ENCODE assay signal across 24 cellular contexts in the genomic region with DNA sequence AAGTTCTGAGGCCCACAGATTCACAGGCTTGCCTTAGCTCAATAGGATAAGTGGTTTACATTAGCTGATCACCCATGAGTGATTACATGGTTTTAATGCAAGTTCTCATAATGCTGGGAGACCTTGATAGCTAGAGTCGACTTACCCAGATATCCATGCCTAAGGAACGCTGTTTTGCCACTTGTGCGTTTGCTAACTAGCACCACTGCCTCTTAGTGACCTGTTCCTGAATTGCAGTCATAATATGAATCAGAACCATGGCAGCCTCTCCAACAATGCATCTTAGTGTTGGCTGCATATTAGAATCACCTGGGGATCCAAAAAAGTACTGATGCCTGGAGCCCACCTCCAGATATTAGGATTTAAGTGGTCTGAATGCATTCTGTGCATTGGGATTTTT.
DNase-seq lines count a peak whose midpoint lies in the region; ATAC-seq and TF ChIP-seq lines count a peak whose summit lies in the region.
"Had no signal": no experiment of that assay in that cellular context is flagged by ENCODE, and none has a peak within 500 bp of the region (broad histone marks: within the 10 kb centered on the region; RNA-seq: fewer than 3 reads in every experiment).

No MANE protein-coding gene starts in this region.

- WGBS in H9 (ENCODE audit: extremely low coverage, insufficient read length, low lambda C conversion rate) = no CpG with 5 or more reads among the region's 3 CpGs

- H2AFZ ChIP-seq in H9 (ENCODE audit: low read length) (no peak overlapping the region), OCI-LY7 (ENCODE audit: low read length) (no peak overlapping the region)

- H3K4me1 ChIP-seq in H9 (ENCODE audit: insufficient read depth, low read length) = no peaks in the 10 kb centered on the region
- no peaks in the 10 kb centered on the region for H3K4me1 ChIP-seq in OCI-LY7 (ENCODE audit: insufficient read depth, low read length, poor library complexity, severe bottlenecking)
- no peaks in the 10 kb centered on the region for H3K4me1 ChIP-seq in foreskin keratinocyte
- H3K4me1 ChIP-seq: testis had no signal

- H3T11ph ChIP-seq in H9 (ENCODE audit: low read length) = no peak overlapping the region

- CTCF ChIA-PET in OCI-LY7 (lab: Charles Lee; ENCODE audit: unreplicated experiment) = no interaction called here

- no peak overlapping the region for H4K91ac ChIP-seq in H9 (ENCODE audit: insufficient read length, low read depth, low read length)

- H3K9me2 ChIP-seq in OCI-LY7 (ENCODE audit: insufficient read depth, low read length) = no peaks in the 10 kb centered on the region

- ATAC-seq in foreskin keratinocyte (no peak), HG02610 (IDR thresholded peaks at IDR 0.05; ENCODE audit: unreplicated experiment) (no peak), GM18873 (IDR thresholded peaks at IDR 0.05; ENCODE audit: low FRiP score, unreplicated experiment) (no peak)
- ATAC-seq: left ventricle myocardium superior; stimulated activated naive B cell treated with anti-CD40 and anti-IgM and Interleukin-4, amounts not matched to agents 10 μg/mL and 1 μg/mL and 100 μg/mL, for 72 hours had no signal

- no peak overlapping the region for H4K5ac ChIP-seq in H9 (ENCODE audit: insufficient read length, low read depth, low read length)

- no peak overlapping the region for H2BK120ac ChIP-seq in H9 (ENCODE audit: low read depth, low read length, poor library complexity, severe bottlenecking)

- H3K18ac ChIP-seq in H9 (ENCODE audit: insufficient read length, low read depth, low read length) = no peak overlapping the region

- no peaks in the 10 kb centered on the region for H3K36me3 ChIP-seq in OCI-LY7 (ENCODE audit: insufficient read depth, low read length)

- H2BK12ac ChIP-seq in H9 (ENCODE audit: insufficient read length, low read depth, low read length) = no peak overlapping the region

- H3K36me3 Mint-ChIP-seq in H9 (ENCODE audit: insufficient read depth in 1 of 3, low read depth in 3 of 3) = no peaks in the 10 kb centered on the region
- H3K36me3 Mint-ChIP-seq: CD4-positive, alpha-beta memory T cell; stimulated activated naive B cell treated with anti-CD40 and anti-IgM and Interleukin-4, amounts not matched to agents 10 μg/mL and 1 μg/mL and 100 μg/mL, for 72 hours had no signal

- no peak overlapping the region for H3K4me3 Mint-ChIP-seq in H9
- H3K4me3 Mint-ChIP-seq: CD4-positive, alpha-beta memory T cell; central memory CD8-positive, alpha-beta T cell; nephron progenitor cell; stimulated activated naive B cell treated with anti-CD40 and anti-IgM and Interleukin-4, amounts not matched to agents 10 μg/mL and 1 μg/mL and 100 μg/mL, for 72 hours had no signal

- no peaks in the 10 kb centered on the region for H3K4me1 Mint-ChIP-seq in H9
- H3K4me1 Mint-ChIP-seq: CD4-positive, alpha-beta memory T cell; central memory CD8-positive, alpha-beta T cell; nephron progenitor cell; stimulated activated naive B cell treated with anti-CD40 and anti-IgM and Interleukin-4, amounts not matched to agents 10 μg/mL and 1 μg/mL and 100 μg/mL, for 72 hours had no signal

- H3K9me3 ChIP-seq in H9 (ENCODE audit: control insufficient read depth, low read depth, low read length) = no peaks in the 10 kb centered on the region
- no peaks in the 10 kb centered on the region for H3K9me3 ChIP-seq in OCI-LY7 (ENCODE audit: low read length)
- H3K9me3 ChIP-seq: testis had no signal

- BruUV-seq in OCI-LY7 (replicated peaks; lab: Mats Ljungman, UMichigan) = no TSS peak

- no peak overlapping the region for H2BK5ac ChIP-seq in H9 (ENCODE audit: insufficient read length, low read length)

- no peaks in the 10 kb centered on the region for H3K23me2 ChIP-seq in H9 (ENCODE audit: insufficient read length, low read depth, low read length, poor library complexity, severe bottlenecking)

- H3K79me2 ChIP-seq in H9 (ENCODE audit: insufficient read depth, low read length) (no peaks in the 10 kb centered on the region), OCI-LY7 (ENCODE audit: insufficient read depth, low read depth, low read length) (no peaks in the 10 kb centered on the region)

- H3K27ac Mint-ChIP-seq in H9 = no peak overlapping the region
- H3K27ac Mint-ChIP-seq: CD4-positive, alpha-beta memory T cell; nephron progenitor cell; stimulated activated naive B cell treated with anti-CD40 and anti-IgM and Interleukin-4, amounts not matched to agents 10 μg/mL and 1 μg/mL and 100 μg/mL, for 72 hours had no signal

- H3K4me2 ChIP-seq in H9 (ENCODE audit: insufficient read depth, insufficient read length, low read length) (no peak overlapping the region), OCI-LY7 (ENCODE audit: low read length) (no peak overlapping the region)

- intact Hi-C loops in OCI-LY7 (cut with micrococcal nuclease; ENCODE audit: unreplicated experiment) = no loop called here

- POLR2A ChIA-PET in OCI-LY7 (lab: Charles Lee) = interaction anchor here (0.6 to 1.0 kb wide), 2 partner anchors 9 to 1083 kb away, joined by 3 read pairs; no protein-coding TSS in a partner anchor

- H4K20me1 ChIP-seq in H9 (ENCODE audit: control insufficient read depth, insufficient read depth, insufficient read length) = no peaks in the 10 kb centered on the region
- H4K20me1 ChIP-seq in OCI-LY7 (ENCODE audit: insufficient read depth, low read length) = no peaks in the 10 kb centered on the region

- H2AK5ac ChIP-seq in H9 (ENCODE audit: insufficient read length, low read length) = no peak overlapping the region

- H4K8ac ChIP-seq in H9 (replicated peaks; ENCODE audit: insufficient read length, low read depth, low read length) = no peak overlapping the region

- H3K27me3 ChIP-seq in H9 (ENCODE audit: insufficient read depth, low read length) = no peaks in the 10 kb centered on the region
- peaks cover 27% of the 10 kb centered on the region for H3K27me3 ChIP-seq in foreskin keratinocyte
- H3K27me3 ChIP-seq: testis had no signal

- no peak overlapping the region for H3K56ac ChIP-seq in H9 (ENCODE audit: insufficient read length, low read depth, low read length)

- DNase-seq in H9 (no peak), OCI-LY7 (ENCODE audit: low spot score) (no peak), foreskin keratinocyte (no peak), pons (ENCODE audit: low spot score) (no peak), NCI-H510A (lab: John Stamatoyannopoulos, UW) (no peak)
- DNase-seq: activated CD4-positive, alpha-beta T cell treated with anti-CD3 and anti-CD28 coated beads for 1 hour; activated CD8-positive, alpha-beta memory T cell treated with anti-CD3 and anti-CD28 coated beads for 24 hours; activated naive CD4-positive, alpha-beta T cell treated with anti-CD3 and anti-CD28 coated beads, Interleukin-2, amount 50 U/mL, for 16 hours; aorta; CD4-positive, alpha-beta memory T cell; DMS79; effector CD4-positive, alpha-beta T cell; IMR-90; left ventricle myocardium superior; NCI-H2081; NCI-H446 treated with DMSO at 0.1 percent for 48 hours; nephron progenitor cell; stimulated activated CD4-positive, alpha-beta T cell treated with anti-CD3 and anti-CD28 coated beads, Interleukin-1b, Interleukin-23, amount 100 ng/mL, for 48 hours; stimulated activated naive B cell treated with anti-CD40 and anti-IgM and Interleukin-4, amounts not matched to agents 10 μg/mL and 1 μg/mL and 100 μg/mL, for 72 hours; testis had no signal

- H3K79me1 ChIP-seq in H9 (ENCODE audit: insufficient read depth, low read depth, low read length, poor library complexity, severe bottlenecking) = no peaks in the 10 kb centered on the region

- H3K9me3 Mint-ChIP-seq in H9 = no peaks in the 10 kb centered on the region
- H3K9me3 Mint-ChIP-seq: central memory CD8-positive, alpha-beta T cell; stimulated activated naive B cell treated with anti-CD40 and anti-IgM and Interleukin-4, amounts not matched to agents 10 μg/mL and 1 μg/mL and 100 μg/mL, for 72 hours had no signal

- H3K23ac ChIP-seq in H9 (ENCODE audit: insufficient read length, low read depth, low read length) = no peak overlapping the region

- H3K14ac ChIP-seq in H9 (ENCODE audit: insufficient read depth, low read length) = no peak overlapping the region

- TF ChIP-seq CTCF in C4-2B (conservative IDR thresholded peaks at IDR 0.05) (peak; percentile 46), H9 (conservative IDR thresholded peaks at IDR 0.05) (peak; percentile 60), OCI-LY7 (conservative IDR thresholded peaks at IDR 0.05; ENCODE audit: low read length) (peak; percentile 38), foreskin keratinocyte (conservative IDR thresholded peaks at IDR 0.05) (peak; percentile 31)

- H3K4ac ChIP-seq in H9 (ENCODE audit: low read depth, low read length) = no peak overlapping the region

- no peak overlapping the region for H2BK15ac ChIP-seq in H9 (ENCODE audit: low read depth, low read length)

- H2BK20ac ChIP-seq in H9 (ENCODE audit: low read depth, low read length, poor library complexity, severe bottlenecking) = no peak overlapping the region

- H3K9ac ChIP-seq in H9 (ENCODE audit: extremely low read depth, insufficient read length, low read length) = no peak overlapping the region

- H3K4me3 ChIP-seq in OCI-LY7 (ENCODE audit: low read depth, low read length, poor library complexity, severe bottlenecking) = no peak overlapping the region
- H3K4me3 ChIP-seq: testis had no signal

- peaks cover 8% of the 10 kb centered on the region for H3K27me3 Mint-ChIP-seq in H9 (ENCODE audit: low read depth)

- no peak overlapping the region for H3K27ac ChIP-seq in C4-2B
- no peak overlapping the region for H3K27ac ChIP-seq in H9 (ENCODE audit: insufficient read length, low read depth, low read length)
- no peak overlapping the region for H3K27ac ChIP-seq in OCI-LY7 (ENCODE audit: low read depth, low read length, poor library complexity, severe bottlenecking)
- no peak overlapping the region for H3K27ac ChIP-seq in foreskin keratinocyte
- H3K27ac ChIP-seq: testis had no signal
